Comparison of ENCODE assay signal across 1 cellular context in genomic region chr11:35282226-35282882, GRCh38.
A peak's percentile ranks its signal among the peaks of the same experiment; 100 is the strongest.
TF ChIP-seq lines count a peak whose summit lies in the region.

No MANE protein-coding gene starts in this region.

TF ChIP-seq in IMR-90, 13 proteins besides CTCF, POLR2A, EP300 and RAD21 (continued from another document):
- peak; percentile 66 for TF ChIP-seq RCOR1 (IDR thresholded peaks at IDR 0.05; ENCODE audit: insufficient replicate concordance, low read length)
